In genomic region chr19:6632747-6633455, GRCh38 we compare ENCODE assay signal across 9 cellular contexts. TPM values are rescaled to one million over a fixed set of nuclear protein-coding genes. Genes with fewer than 3 reads are reported as not detected.
A peak's percentile ranks its signal among the peaks of the same experiment; 100 is the strongest.
DNase-seq lines count a peak whose midpoint lies in the region; ATAC-seq and TF ChIP-seq lines count a peak whose summit lies in the region.
"Not testable (repeated sequence)": the region's sequence is repeated elsewhere in the genome, so short reads cannot be mapped to it uniquely, and the experiment has no call there.
"Had no signal": no experiment of that assay in that cellular context is flagged by ENCODE, and none has a peak within 500 bp of the region (broad histone marks: within the 10 kb centered on the region; RNA-seq: fewer than 3 reads in every experiment).

No MANE protein-coding gene starts in this region.

- peak overlapping the region in 1 of 2 experiments; percentile 42; a peak in 2 of 5 replicates for H3K4me3 Mint-ChIP-seq in H9

- not testable (repeated sequence) for H3K23ac ChIP-seq in H9 (ENCODE audit: insufficient read length, low read depth, low read length)

- H3K4me2 ChIP-seq in H9 (ENCODE audit: insufficient read depth, insufficient read length, low read length): not testable (repeated sequence)

- not testable (repeated sequence) for H3K27ac ChIP-seq in C4-2B; H9 (ENCODE audit: insufficient read length, low read depth, low read length); foreskin keratinocyte

- H3K9me3 ChIP-seq in H9 (ENCODE audit: control insufficient read depth, low read depth, low read length); adipocyte (ENCODE audit: control insufficient read depth, low read length); mucosa of descending colon: not testable (repeated sequence)

- not testable (repeated sequence) for H4K91ac ChIP-seq in H9 (ENCODE audit: insufficient read length, low read depth, low read length)

- not testable (repeated sequence) for H3K27ac Mint-ChIP-seq in H9

- H4K5ac ChIP-seq in H9 (ENCODE audit: insufficient read length, low read depth, low read length): not testable (repeated sequence)

- not testable (repeated sequence) for H3K4me3 ChIP-seq in adipocyte (ENCODE audit: low read length); mucosa of descending colon

- not testable (repeated sequence) for H2BK12ac ChIP-seq in H9 (ENCODE audit: insufficient read length, low read depth, low read length)

- DNase-seq in H9: peak; percentile 78
- peak; percentile 29 for DNase-seq in NCI-H345 (lab: John Stamatoyannopoulos, UW)
- DNase-seq in T1000 (lab: John Stamatoyannopoulos, UW): peak; percentile 13
- peak; percentile 74 for DNase-seq in adipocyte (ENCODE audit: low read depth)
- DNase-seq in foreskin keratinocyte: peak; percentile 19 to 33
- peak; percentile 75 to 86 (median 84) for DNase-seq in mucosa of descending colon
- peak; percentile 27 to 51 (median 39) for DNase-seq in stimulated activated CD4-positive, alpha-beta T cell treated with anti-CD3 and anti-CD28 coated beads, TNF-alpha, amount 100 ng/mL, for 48 hours (ENCODE audit: low read depth in 3 of 3)

- not testable (repeated sequence) for H2BK120ac ChIP-seq in H9 (ENCODE audit: low read depth, low read length, poor library complexity, severe bottlenecking)

- not testable (repeated sequence) for H3K14ac ChIP-seq in H9 (ENCODE audit: insufficient read depth, low read length)

- H2AK5ac ChIP-seq in H9 (ENCODE audit: insufficient read length, low read length): not testable (repeated sequence)

- TF ChIP-seq CTCF in C4-2B (conservative IDR thresholded peaks at IDR 0.05) (peak; percentile 87), H9 (conservative IDR thresholded peaks at IDR 0.05) (peak; percentile 83), foreskin keratinocyte (conservative IDR thresholded peaks at IDR 0.05) (peak; percentile 84), mucosa of descending colon (IDR thresholded peaks at IDR 0.05) (peak; percentile 58)

- not testable (repeated sequence) for H2BK5ac ChIP-seq in H9 (ENCODE audit: insufficient read length, low read length)

- not testable (repeated sequence) for H3K27me3 ChIP-seq in H9 (ENCODE audit: insufficient read depth, low read length); adipocyte (replicated peaks; ENCODE audit: control insufficient read depth, insufficient read depth, low read length); foreskin keratinocyte

- not testable (repeated sequence) for H3K79me1 ChIP-seq in H9 (ENCODE audit: insufficient read depth, low read depth, low read length, poor library complexity, severe bottlenecking)

- not testable (repeated sequence) for H2BK20ac ChIP-seq in H9 (ENCODE audit: low read depth, low read length, poor library complexity, severe bottlenecking)

- H4K20me1 ChIP-seq in H9 (ENCODE audit: control insufficient read depth, insufficient read depth, insufficient read length): not testable (repeated sequence)

- not testable (repeated sequence) for H3K56ac ChIP-seq in H9 (ENCODE audit: insufficient read length, low read depth, low read length)

- not testable (repeated sequence) for H3K36me3 ChIP-seq in adipocyte (ENCODE audit: control insufficient read depth, insufficient read depth, low read length, severe bottlenecking); mucosa of descending colon (ENCODE audit: low read depth)

- H3K9ac ChIP-seq in H9 (ENCODE audit: extremely low read depth, insufficient read length, low read length); adipocyte (ENCODE audit: low read length): not testable (repeated sequence)

- not testable (repeated sequence) for H2BK15ac ChIP-seq in H9 (ENCODE audit: low read depth, low read length)

- H3K23me2 ChIP-seq in H9 (ENCODE audit: insufficient read length, low read depth, low read length, poor library complexity, severe bottlenecking): not testable (repeated sequence)

- H4K8ac ChIP-seq in H9 (replicated peaks; ENCODE audit: insufficient read length, low read depth, low read length): not testable (repeated sequence)

- not testable (repeated sequence) for H3K4me1 Mint-ChIP-seq in H9

- intact Hi-C loops in mucosa of descending colon (cut with DNase I, micrococcal nuclease): loop anchor here (10.0 kb wide), 2 partner anchors 118 to 232 kb away; no protein-coding TSS in a partner anchor

- not testable (repeated sequence) for H2AFZ ChIP-seq in H9 (ENCODE audit: low read length)

- H3K79me2 ChIP-seq in H9 (ENCODE audit: insufficient read depth, low read length): not testable (repeated sequence)

- H3K9me3 Mint-ChIP-seq in H9: peaks cover 19 to 53% of the 10 kb centered on the region in 2 experiments

- not testable (repeated sequence) for H3K4me1 ChIP-seq in H9 (ENCODE audit: insufficient read depth, low read length); adipocyte (ENCODE audit: control insufficient read depth, insufficient read depth, low read length); foreskin keratinocyte; mucosa of descending colon (ENCODE audit: low read depth)

- not testable (repeated sequence) for H3T11ph ChIP-seq in H9 (ENCODE audit: low read length)

- not testable (repeated sequence) for H3K18ac ChIP-seq in H9 (ENCODE audit: insufficient read length, low read depth, low read length)

- no CpG with 5 or more reads among the region's 26 CpGs for WGBS in H9 (ENCODE audit: extremely low coverage, insufficient read length, low lambda C conversion rate)

- H3K36me3 Mint-ChIP-seq in H9 (ENCODE audit: insufficient read depth in 1 of 3, low read depth in 3 of 3): not testable (repeated sequence)

- H3K27me3 Mint-ChIP-seq in H9 (ENCODE audit: low read depth): peaks cover 20% of the 10 kb centered on the region

- ATAC-seq in foreskin keratinocyte: not testable (repeated sequence)
- ATAC-seq in mucosa of descending colon: peak; percentile 48

- H3K4ac ChIP-seq in H9 (ENCODE audit: low read depth, low read length): not testable (repeated sequence)

RNA-seq across cellular contexts. Expression of gene TNFSF14, which starts 37.1 kb away (rescaled TPM):
- total RNA-seq in H9 (2021): not detected in 2 replicates
- not detected in 2 replicates for total RNA-seq in foreskin keratinocyte
- not detected in 2 replicates for polyA plus RNA-seq in foreskin keratinocyte
- total RNA-seq in mucosa of descending colon: 1 to 10 TPM; 1.3 to 1.9 (median 1.6) TPM

RNA-seq across cellular contexts. Expression of gene CD70, which starts 42.0 kb away (rescaled TPM):
- total RNA-seq in H9 (2021) (1.2 and 1.3 TPM in 2 replicates), foreskin keratinocyte (0.81 and 0.85 TPM in 2 replicates), mucosa of descending colon (1 to 10 TPM in 1 of 3 donors, not detected in 2; 1.0 TPM)
- 0.96 and 1.5 TPM in 2 replicates for polyA plus RNA-seq in foreskin keratinocyte
- total RNA-seq: urinary bladder had no signal
- polyA plus RNA-seq: urinary bladder had no signal

Comparison
In these comparisons a context has a peak if more than half of its experiments do, and no peak if none do; other contexts are left out.
1. DNase-seq: peak in every context shown above with its lines; median percentile 84 in mucosa of descending colon; 78 in H9; 74 in adipocyte; 39 in stimulated activated CD4-positive, alpha-beta T cell treated with anti-CD3 and anti-CD28 coated beads, TNF-alpha, amount 100 ng/mL, for 48 hours; 29 in NCI-H345; 26 in foreskin keratinocyte; 13 in T1000.